ENCODE assay signal across 14 cellular contexts in genomic region chr2:200525066-200525465, GRCh38. TPM values are rescaled to one million over a fixed set of nuclear protein-coding genes. Genes with fewer than 3 reads are reported as not detected.
DNase-seq lines count a peak whose midpoint lies in the region; ATAC-seq, FAIRE-seq and TF ChIP-seq lines count a peak whose summit lies in the region.
"Had no signal": no experiment of that assay in that cellular context is flagged by ENCODE, and none has a peak within 500 bp of the region (broad histone marks: within the 10 kb centered on the region; RNA-seq: fewer than 3 reads in every experiment).

No MANE protein-coding gene starts in this region.

- in situ Hi-C loops in transverse colon (cut with MboI; ENCODE audit: low pct_ligation_motif_present in 1 of 4, low pct_unique_long_range_greater_than_20kb in 1 of 4, low sequenced_read_pairs in 3 of 4) = no loop called here

- H3K27me3 ChIP-seq in mesenchymal stem cell (ENCODE audit: control insufficient read depth in 1 of 2, insufficient read depth in 1 of 2, low read length in 2 of 2) = peaks cover 6% of the 10 kb centered on the region in 2 experiments
- no peaks in the 10 kb centered on the region for H3K27me3 ChIP-seq in transverse colon

- H3K18ac ChIP-seq in mesenchymal stem cell (ENCODE audit: low read depth in 1 of 2, low read length in 2 of 2) = no peak overlapping the region

- H3K4ac ChIP-seq in mesenchymal stem cell (ENCODE audit: low read depth in 1 of 2, low read length in 2 of 2) = no peak overlapping the region

- no peaks in the 10 kb centered on the region for H3K36me3 Mint-ChIP-seq in activated T-cell treated with anti-CD3 and anti-CD28 coated beads, Interleukin-2, amount 50 U/mL, for 4 hours (ENCODE audit: insufficient read depth)
- H3K36me3 Mint-ChIP-seq: memory B cell had no signal

- H2AFZ ChIP-seq in mesenchymal stem cell (ENCODE audit: low read depth, low read length) = no peak overlapping the region

- H3K9me3 Mint-ChIP-seq in activated T-cell treated with anti-CD3 and anti-CD28 coated beads, Interleukin-2, amount 50 U/mL, for 4 hours = no peaks in the 10 kb centered on the region
- H3K9me3 Mint-ChIP-seq: memory B cell had no signal

- H2BK12ac ChIP-seq in mesenchymal stem cell (ENCODE audit: low read length in 2 of 2) = no peak overlapping the region

- no peak overlapping the region for H4K91ac ChIP-seq in mesenchymal stem cell (ENCODE audit: low read length)

- H3K4me1 ChIP-seq in mesenchymal stem cell (ENCODE audit: control insufficient read depth, insufficient read depth, low read depth, low read length) = peaks cover 2% of the 10 kb centered on the region
- peaks cover 4 to 26% (median 17%) of the 10 kb centered on the region in 4 donors for H3K4me1 ChIP-seq in transverse colon

- TF ChIP-seq POLR2A in transverse colon (IDR thresholded peaks at IDR 0.05) (no peak), GM12891 (IDR thresholded peaks at IDR 0.05; ENCODE audit: low read depth, low read length) (no peak)

- H3K4me1 Mint-ChIP-seq in activated T-cell treated with anti-CD3 and anti-CD28 coated beads, Interleukin-2, amount 50 U/mL, for 4 hours (ENCODE audit: low read depth) = peaks cover 12% of the 10 kb centered on the region

- H4K8ac ChIP-seq in mesenchymal stem cell (ENCODE audit: low read length) = no peak overlapping the region

- H2BK5ac ChIP-seq in mesenchymal stem cell (ENCODE audit: low read depth, low read length, poor library complexity, severe bottlenecking) = no peak overlapping the region

- H3K27me3 Mint-ChIP-seq in activated T-cell treated with anti-CD3 and anti-CD28 coated beads, Interleukin-2, amount 50 U/mL, for 4 hours (ENCODE audit: low read depth) = peaks cover 2% of the 10 kb centered on the region

- H3K9me3 ChIP-seq in mesenchymal stem cell (ENCODE audit: control insufficient read depth, low read length) (no peaks in the 10 kb centered on the region), transverse colon (no peaks in the 10 kb centered on the region)

- ATAC-seq in activated T-cell treated with anti-CD3 and anti-CD28 coated beads, Interleukin-2, amount 50 U/mL, for 4 hours = no peak
- ATAC-seq in GM21825 (IDR thresholded peaks at IDR 0.05; ENCODE audit: unreplicated experiment) = no peak

- TF ChIP-seq CTCF in transverse colon (IDR thresholded peaks at IDR 0.05) = no peak

- H3K23ac ChIP-seq in mesenchymal stem cell (ENCODE audit: low read length in 2 of 2) = no peak overlapping the region

- no peak overlapping the region for H2AK5ac ChIP-seq in mesenchymal stem cell (ENCODE audit: low read length, severe bottlenecking)

- peak overlapping the region; percentile 83 for H3K4me3 Mint-ChIP-seq in activated T-cell treated with anti-CD3 and anti-CD28 coated beads, Interleukin-2, amount 50 U/mL, for 4 hours

- H3K36me3 ChIP-seq in mesenchymal stem cell (ENCODE audit: control insufficient read depth in 1 of 2, insufficient read depth in 2 of 2, low read depth in 1 of 2, low read length in 2 of 2) = no peaks in the 10 kb centered on the region
- no peaks in the 10 kb centered on the region for H3K36me3 ChIP-seq in transverse colon

- DNase-seq in activated T-cell treated with anti-CD3 and anti-CD28 coated beads, Interleukin-2, amount 50 U/mL, for 4 hours = no peak
- no peak for DNase-seq in activated T-cell treated with anti-CD3 and anti-CD28 coated beads, Interleukin-2, amount 50 U/mL, for 48 hours
- peak; percentile 17 for DNase-seq in amniotic epithelial cell (ENCODE audit: low read depth)
- no peak for DNase-seq in mesenchymal stem cell
- no peak for DNase-seq in transverse colon
- no peak for DNase-seq in GM12891 (ENCODE audit: insufficient read length, low spot score)
- DNase-seq in OCI-M1 (lab: John Stamatoyannopoulos, UW) = no peak
- DNase-seq: ACHN; foreskin fibroblast; NCI-H1048; stimulated activated naive CD8-positive, alpha-beta T cell treated with anti-CD3 and anti-CD28 coated beads, Interleukin-15, Interleukin-2, amounts not matched to agents 100 U/mL and 50 U/mL, for 24 hours; T-helper 17 cell had no signal

- no peak overlapping the region for H3K14ac ChIP-seq in mesenchymal stem cell (ENCODE audit: low read length in 2 of 2)

- TF ChIP-seq EP300 in transverse colon (IDR thresholded peaks at IDR 0.05; ENCODE audit: low read depth) = no peak

- H3K27ac ChIP-seq in mesenchymal stem cell (ENCODE audit: low read length, poor library complexity, severe bottlenecking) (no peak overlapping the region), transverse colon (peak overlapping the region; percentile 71 to 83 (median 77))

- WGBS in mesenchymal stem cell = no CpG with 5 or more reads among the region's 2 CpGs
- WGBS in transverse colon (ENCODE audit: low coverage in 1 of 2), 2 donors = 46 to 53% methylated on average over 2 of the region's 2 CpGs

- peaks cover 17% of the 10 kb centered on the region for H3K79me1 ChIP-seq in mesenchymal stem cell (replicated peaks; ENCODE audit: low read length, poor library complexity, severe bottlenecking)

- no peak overlapping the region for H3K4me2 ChIP-seq in mesenchymal stem cell (ENCODE audit: low read length, poor library complexity, severe bottlenecking)

- intact Hi-C loops in transverse colon (cut with DNase I; ENCODE audit: low total_unique reads) = no loop called here

- H2BK120ac ChIP-seq in mesenchymal stem cell (ENCODE audit: low read depth, low read length) = no peak overlapping the region

- H3K4me3 ChIP-seq in mesenchymal stem cell (ENCODE audit: insufficient read depth in 1 of 2, low read depth in 1 of 2, low read length in 2 of 2) (peak overlapping the region in 1 of 2 experiments; percentile 85), transverse colon (peak overlapping the region in 3 of 4 donors; percentile 71 to 87 (median 85))

- FAIRE-seq in GM12891 (lab: Jason Lieb, UNC) = no peak

- H3K9ac ChIP-seq in mesenchymal stem cell (ENCODE audit: low read length) = peak overlapping the region; percentile 90

- no peak overlapping the region for H2BK15ac ChIP-seq in mesenchymal stem cell (ENCODE audit: low read depth, poor library complexity, severe bottlenecking)

TF ChIP-seq in GM12891, 5 proteins besides CTCF, POLR2A, EP300 and RAD21:
- no peak for TF ChIP-seq POLR2AphosphoS5 (IDR thresholded peaks at IDR 0.05; ENCODE audit: low read depth, low read length)
- TF ChIP-seq TAF1 (IDR thresholded peaks at IDR 0.05; ENCODE audit: low read depth, low read length) = no peak
- no peak for TF ChIP-seq POU2F2 (IDR thresholded peaks at IDR 0.05; ENCODE audit: low read depth, low read length)
- TF ChIP-seq SPI1 (IDR thresholded peaks at IDR 0.05; ENCODE audit: low read depth, low read length) = no peak
- no peak for TF ChIP-seq PAX5 (IDR thresholded peaks at IDR 0.05; ENCODE audit: insufficient read depth, low read length, severe bottlenecking)

RNA-seq across cellular contexts. Expression of gene SGO2, which starts 0.9 kb away (rescaled TPM):
- 1 to 10 TPM; 5.1 to 7.2 (median 6.6) TPM for total RNA-seq in activated T-cell treated with anti-CD3 and anti-CD28 coated beads, Interleukin-2, amount 50 U/mL, for 4 hours
- polyA plus RNA-seq in mesenchymal stem cell (2013, experiment 1 of 2) = 3.5 TPM
- polyA plus RNA-seq in mesenchymal stem cell (2013, experiment 2 of 2) = 3.7 TPM
- 1 to 10 TPM in 3 of 4 donors, under 1 TPM in 1; 0.75 to 4.8 (median 2.9) TPM for total RNA-seq in transverse colon
- polyA plus RNA-seq in GM12891 (2012; ENCODE audit: low read depth, missing spikeins) = 9.3 TPM

RNA-seq across cellular contexts. Expression of gene KCTD18, which starts 15.2 kb away (rescaled TPM):
- 10 to 100 TPM; 11.7 to 12.9 (median 12.7) TPM for total RNA-seq in activated T-cell treated with anti-CD3 and anti-CD28 coated beads, Interleukin-2, amount 50 U/mL, for 4 hours
- polyA plus RNA-seq in mesenchymal stem cell (2013, experiment 1 of 2) = 6.8 TPM
- polyA plus RNA-seq in mesenchymal stem cell (2013, experiment 2 of 2) = 8.0 TPM
- 10 to 100 TPM; 18.5 to 68.5 (median 20.7) TPM for total RNA-seq in transverse colon
- 10.2 TPM for polyA plus RNA-seq in GM12891 (2012; ENCODE audit: low read depth, missing spikeins)
